Comparison of ENCODE assay signal across 1 cellular context in the genomic region with DNA sequence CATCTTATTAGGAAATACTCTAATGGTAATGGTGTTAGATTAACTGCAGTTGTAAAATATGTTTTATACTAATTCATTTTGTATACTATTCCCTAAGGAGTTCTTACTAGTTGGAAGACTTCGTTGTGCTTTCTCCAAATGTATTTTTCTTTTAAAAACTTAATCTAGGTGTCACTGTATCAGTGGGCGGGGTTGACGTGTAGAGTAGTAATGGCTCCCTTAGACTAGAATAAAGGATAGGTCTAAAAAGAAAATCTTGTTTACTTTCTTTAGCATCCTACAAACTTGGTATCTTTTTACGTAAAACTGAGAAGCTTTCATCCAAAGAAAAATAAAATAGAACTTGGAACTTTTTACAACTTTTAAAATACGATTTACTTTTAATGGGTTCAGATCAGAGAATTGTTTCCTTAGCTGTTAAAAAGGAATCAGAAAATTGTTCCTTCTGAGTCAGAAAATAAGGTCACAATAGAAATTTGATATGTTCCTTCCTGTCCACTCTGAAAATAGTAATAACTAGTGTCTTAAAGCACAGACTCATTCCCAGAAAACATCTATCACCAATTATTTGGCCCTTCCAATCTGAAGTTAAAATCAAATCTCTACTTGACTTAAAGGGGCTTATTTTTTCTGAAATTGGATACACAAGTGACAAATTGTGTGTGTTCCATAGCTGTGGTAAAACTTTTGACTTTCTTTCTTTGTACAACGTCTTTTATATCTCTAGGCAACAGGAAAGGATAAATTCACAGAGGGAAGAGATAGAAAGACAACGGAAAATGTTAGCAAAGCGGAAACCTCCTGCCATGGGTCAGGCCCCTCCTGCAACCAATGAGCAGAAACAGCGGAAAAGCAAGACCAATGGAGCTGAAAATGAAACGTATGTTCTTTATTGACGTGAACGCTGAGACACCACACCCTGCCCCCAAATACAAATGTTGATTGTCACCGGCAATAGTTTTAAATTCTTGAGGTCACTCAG.
TF ChIP-seq lines count a peak whose summit lies in the region.

No MANE protein-coding gene starts in this region.

TF ChIP-seq in SK-N-SH, 30 proteins besides CTCF, POLR2A, EP300 and RAD21 (continued from another document):
- TF ChIP-seq, protein P1, sequence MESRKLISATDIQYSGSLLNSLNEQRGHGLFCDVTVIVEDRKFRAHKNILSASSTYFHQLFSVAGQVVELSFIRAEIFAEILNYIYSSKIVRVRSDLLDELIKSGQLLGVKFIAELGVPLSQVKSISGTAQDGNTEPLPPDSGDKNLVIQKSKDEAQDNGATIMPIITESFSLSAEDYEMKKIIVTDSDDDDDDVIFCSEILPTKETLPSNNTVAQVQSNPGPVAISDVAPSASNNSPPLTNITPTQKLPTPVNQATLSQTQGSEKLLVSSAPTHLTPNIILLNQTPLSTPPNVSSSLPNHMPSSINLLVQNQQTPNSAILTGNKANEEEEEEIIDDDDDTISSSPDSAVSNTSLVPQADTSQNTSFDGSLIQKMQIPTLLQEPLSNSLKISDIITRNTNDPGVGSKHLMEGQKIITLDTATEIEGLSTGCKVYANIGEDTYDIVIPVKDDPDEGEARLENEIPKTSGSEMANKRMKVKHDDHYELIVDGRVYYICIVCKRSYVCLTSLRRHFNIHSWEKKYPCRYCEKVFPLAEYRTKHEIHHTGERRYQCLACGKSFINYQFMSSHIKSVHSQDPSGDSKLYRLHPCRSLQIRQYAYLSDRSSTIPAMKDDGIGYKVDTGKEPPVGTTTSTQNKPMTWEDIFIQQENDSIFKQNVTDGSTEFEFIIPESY (IDR thresholded peaks at IDR 0.05; ENCODE audit: borderline replicate concordance, low read depth), result no peak
- TF ChIP-seq MEF2A (IDR thresholded peaks at IDR 0.05; ENCODE audit: borderline replicate concordance, low read depth) (peak; percentile 75; the same call in 1 of the 2 replicates), YY1 (IDR thresholded peaks at IDR 0.05; ENCODE audit: low read depth) (peak; percentile 30; the same call in 1 of the 2 replicates), NFIC (IDR thresholded peaks at IDR 0.05; ENCODE audit: borderline replicate concordance) (peak; percentile 14; the same call in 1 of the 2 replicates), TCF12 (IDR thresholded peaks at IDR 0.05) (peak; percentile 64), SIN3A (IDR thresholded peaks at IDR 0.05; ENCODE audit: borderline replicate concordance, low read depth, low read length) (no peak), FOSL2 (IDR thresholded peaks at IDR 0.05; ENCODE audit: borderline replicate concordance, low read depth) (peak; percentile 62; the same call in 1 of the 2 replicates), RCOR1 (IDR thresholded peaks at IDR 0.05; ENCODE audit: low read length) (no peak), RXRA (IDR thresholded peaks at IDR 0.05; ENCODE audit: borderline replicate concordance, low read depth) (0 out of 2 replicates have a peak, but pooled peaks have one; percentile 29)
